13 cellular contexts compared by ENCODE assay signal in genomic region chr5:171537923-171538537, GRCh38.
"Had no signal": no experiment of that assay in that cellular context is flagged by ENCODE, and none has a peak within 500 bp of the region (broad histone marks: within the 10 kb centered on the region; RNA-seq: fewer than 3 reads in every experiment).

No MANE protein-coding gene starts in this region.

- ATAC-seq: esophagus mucosa, natural killer cell, right cardiac atrium had no signal

- H3K4me3 Mint-ChIP-seq: natural killer cell, neural crest cell had no signal

- DNase-seq: effector CD8-positive, alpha-beta T cell; kidney glomerular epithelial cell; natural killer cell; ovary; right cardiac atrium; stimulated activated CD4-positive, alpha-beta T cell treated with anti-CD3 and anti-CD28 coated beads, Interleukin-2, amount 100 ng/mL, for 48 hours; stimulated activated naive CD4-positive, alpha-beta T cell treated with Interleukin-2 at 50 U/mL for 16 hours had no signal

- H3K4me1 Mint-ChIP-seq: natural killer cell had no signal

- H3K4me3 ChIP-seq: coronary artery, hepatocyte, ovary, smooth muscle cell had no signal

- H3K9me3 Mint-ChIP-seq: natural killer cell, neural crest cell had no signal

- H3K27ac Mint-ChIP-seq: natural killer cell, progenitor cell of endocrine pancreas had no signal

- H3K36me3 Mint-ChIP-seq: natural killer cell had no signal
